Comparison of ENCODE assay signal across 29 cellular contexts in the genomic region with DNA sequence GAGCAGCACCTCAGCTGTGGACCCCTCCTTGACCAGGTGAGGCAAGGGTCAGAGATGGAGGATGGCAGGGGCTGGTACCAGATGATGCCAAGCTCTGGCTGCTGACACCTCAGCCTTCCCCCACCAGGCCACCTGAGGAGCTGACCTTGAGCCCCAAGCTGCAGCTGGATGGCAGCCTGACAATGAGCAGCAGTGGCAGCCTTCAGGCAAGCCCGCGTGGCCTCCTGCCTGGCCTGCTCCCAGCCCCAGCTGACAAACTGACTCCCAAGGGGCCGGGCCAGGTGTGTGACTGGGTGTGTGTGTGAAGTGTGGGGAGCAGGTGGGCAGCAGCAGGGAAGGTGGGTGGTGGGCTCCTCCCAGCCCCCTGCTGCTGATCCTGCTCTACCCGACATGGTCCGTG. TPM values are rescaled to one million over a fixed set of nuclear protein-coding genes. Genes with fewer than 3 reads are reported as not detected.
"Had no signal": no experiment of that assay in that cellular context is flagged by ENCODE, and none has a peak within 500 bp of the region (broad histone marks: within the 10 kb centered on the region; RNA-seq: fewer than 3 reads in every experiment).

No MANE protein-coding gene starts in this region.

- H3K4me1 ChIP-seq: colonic mucosa, foreskin keratinocyte had no signal

- H3K27ac Mint-ChIP-seq: dendritic cell treated with granulocyte-macrophage colony-stimulating factor and Interleukin-4, amounts not matched to agents 40 ng/mL and 50 ng/mL, for 4 days; endodermal cell; immature natural killer cell; naive thymus-derived CD8-positive, alpha-beta T cell; nephron progenitor cell; stimulated activated memory B cell treated with anti-CD40 and anti-IgM and Interleukin-4, amounts not matched to agents 10 μg/mL and 1 μg/mL and 100 μg/mL, for 72 hours had no signal

- H3K27me3 Mint-ChIP-seq: dendritic cell treated with granulocyte-macrophage colony-stimulating factor and Interleukin-4, amounts not matched to agents 40 ng/mL and 50 ng/mL, for 4 days; naive thymus-derived CD8-positive, alpha-beta T cell; stimulated activated memory B cell treated with anti-CD40 and anti-IgM and Interleukin-4, amounts not matched to agents 10 μg/mL and 1 μg/mL and 100 μg/mL, for 72 hours had no signal

- H3K27me3 ChIP-seq: colonic mucosa, esophagus muscularis mucosa, foreskin keratinocyte, pancreas, transverse colon, upper lobe of right lung, uterus had no signal

- H3K4me3 Mint-ChIP-seq: dendritic cell treated with granulocyte-macrophage colony-stimulating factor and Interleukin-4, amounts not matched to agents 40 ng/mL and 50 ng/mL, for 4 days; endodermal cell; immature natural killer cell; naive thymus-derived CD8-positive, alpha-beta T cell; nephron progenitor cell; stimulated activated memory B cell treated with anti-CD40 and anti-IgM and Interleukin-4, amounts not matched to agents 10 μg/mL and 1 μg/mL and 100 μg/mL, for 72 hours had no signal

- H3K9me3 ChIP-seq: colonic mucosa, esophagus muscularis mucosa, left ventricle myocardium inferior, lower lobe of right lung, pancreas, transverse colon, upper lobe of right lung, uterus had no signal

- H3K27ac ChIP-seq: colonic mucosa, esophagus muscularis mucosa, foreskin keratinocyte, lower lobe of right lung, pancreas, transverse colon, upper lobe of right lung, uterus had no signal

- H3K9me3 Mint-ChIP-seq: dendritic cell treated with granulocyte-macrophage colony-stimulating factor and Interleukin-4, amounts not matched to agents 40 ng/mL and 50 ng/mL, for 4 days; endodermal cell; immature natural killer cell; naive thymus-derived CD8-positive, alpha-beta T cell; nephron progenitor cell; stimulated activated memory B cell treated with anti-CD40 and anti-IgM and Interleukin-4, amounts not matched to agents 10 μg/mL and 1 μg/mL and 100 μg/mL, for 72 hours had no signal

- H3K4me3 ChIP-seq: colonic mucosa, esophagus muscularis mucosa, left ventricle myocardium inferior, lower lobe of right lung, pancreas, transverse colon, upper lobe of right lung, uterus had no signal

- ATAC-seq: foreskin keratinocyte; left colon; lower lobe of right lung; naive thymus-derived CD8-positive, alpha-beta T cell; pancreas; sciatic nerve; stimulated activated memory B cell treated with anti-CD40 and anti-IgM and Interleukin-4, amounts not matched to agents 10 μg/mL and 1 μg/mL and 100 μg/mL, for 72 hours; stimulated activated naive CD8-positive, alpha-beta T cell treated with anti-CD3 and anti-CD28 coated beads, Interleukin-15, Interleukin-2, amounts not matched to agents 100 U/mL and 50 U/mL, for 24 hours; upper lobe of right lung had no signal

- DNase-seq: colonic mucosa; effector CD8-positive, alpha-beta T cell; endodermal cell; foreskin keratinocyte; glutamatergic neuron; hypothalamus; immature natural killer cell; islet precursor cell; kidney glomerular epithelial cell; left colon; left ventricle myocardium inferior; lower lobe of right lung; naive thymus-derived CD8-positive, alpha-beta T cell; nephron progenitor cell; occipital lobe; pancreas; stimulated activated CD4-positive, alpha-beta T cell treated with anti-CD3 and anti-CD28 coated beads, Interleukin-2, amount 100 ng/mL, for 24 hours; stimulated activated CD4-positive, alpha-beta T cell treated with anti-CD3 and anti-CD28 coated beads, Interleukin-4, amount 100 ng/mL, for 24 hours; stimulated activated naive CD8-positive, alpha-beta T cell treated with anti-CD3 and anti-CD28 coated beads, Interleukin-15, Interleukin-2, amounts not matched to agents 100 U/mL and 50 U/mL, for 24 hours; transverse colon; upper lobe of right lung; uterus had no signal

- H3K36me3 ChIP-seq: uterus had no signal

RNA-seq across cellular contexts. Expression of a gene that starts 4.7 kb away (rescaled TPM):
- total RNA-seq: endothelial cell of umbilical vein, foreskin keratinocyte, mesenteric fat pad, occipital lobe, posterior vena cava had no signal
- polyA plus RNA-seq: naive thymus-derived CD8-positive, alpha-beta T cell had no signal
